ENCODE assay signal across 20 cellular contexts in the genomic region with DNA sequence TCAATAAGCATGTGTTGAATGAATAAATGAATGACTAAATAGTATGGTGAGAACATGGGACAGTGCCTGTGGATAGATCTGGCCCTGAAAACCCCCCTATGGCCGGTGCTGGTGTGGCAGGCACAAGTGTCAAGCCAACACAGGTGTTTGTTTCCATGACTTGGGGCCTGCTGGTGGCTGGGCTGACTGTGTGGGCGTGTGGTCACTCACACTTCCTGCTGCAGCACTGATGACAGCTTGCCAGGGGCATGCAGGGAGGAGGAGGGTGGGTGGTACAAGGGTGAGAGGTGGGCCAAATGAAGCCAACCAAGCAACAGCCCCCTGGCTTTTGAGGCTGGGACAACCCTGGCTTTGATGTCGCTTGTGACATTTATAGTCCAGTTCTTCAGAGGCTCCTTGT. TPM values are rescaled to one million over a fixed set of nuclear protein-coding genes. Genes with fewer than 3 reads are reported as not detected.
DNase-seq lines count a peak whose midpoint lies in the region; ATAC-seq and TF ChIP-seq lines count a peak whose summit lies in the region.
"Had no signal": no experiment of that assay in that cellular context is flagged by ENCODE, and none has a peak within 500 bp of the region (broad histone marks: within the 10 kb centered on the region; RNA-seq: fewer than 3 reads in every experiment).

No MANE protein-coding gene starts in this region.

- H3K4me3 ChIP-seq in GM23338: no peak overlapping the region
- no peak overlapping the region for H3K4me3 ChIP-seq in osteoblast (ENCODE audit: insufficient read depth, low read length)
- no peak overlapping the region for H3K4me3 ChIP-seq in mammary epithelial cell (replicated peaks in 1 of 3; ENCODE audit: insufficient read depth in 1 of 3, low read depth in 2 of 3, low read length in 3 of 3)
- H3K4me3 ChIP-seq: HAP-1, suprapubic skin had no signal

- no peak overlapping the region for H3K27ac Mint-ChIP-seq in GM23338
- H3K27ac Mint-ChIP-seq in activated CD4-positive, alpha-beta memory T cell treated with anti-CD3 and anti-CD28 coated beads, Interleukin-2, amount 10 ng/mL, durations not matched to agents 7 days and 5 days: no peak overlapping the region
- H3K27ac Mint-ChIP-seq: activated B cell treated with CpG ODN at 0.5 μM for 24 hours; activated naive CD4-positive, alpha-beta T cell treated with anti-CD3 and anti-CD28 coated beads, Interleukin-2, amount 50 U/mL, for 72 hours had no signal

- H4K20me1 ChIP-seq in GM23338 (replicated peaks; ENCODE audit: insufficient read depth) (no peaks in the 10 kb centered on the region), osteoblast (ENCODE audit: insufficient read depth, low read length) (no peaks in the 10 kb centered on the region), mammary epithelial cell (ENCODE audit: insufficient read depth, low read length) (no peaks in the 10 kb centered on the region)

- no peaks in the 10 kb centered on the region for H3K9me2 ChIP-seq in GM23338 (ENCODE audit: insufficient read depth)

- no peaks in the 10 kb centered on the region for H3K36me3 ChIP-seq in GM23338 (ENCODE audit: insufficient read depth)
- H3K36me3 ChIP-seq in osteoblast (ENCODE audit: insufficient read depth, low read length): no peaks in the 10 kb centered on the region
- H3K36me3 ChIP-seq in mammary epithelial cell (ENCODE audit: insufficient read depth, low read length): no peaks in the 10 kb centered on the region
- H3K36me3 ChIP-seq: HAP-1, suprapubic skin had no signal

- CTCF ChIA-PET in activated CD4-positive, alpha-beta memory T cell treated with anti-CD3 and anti-CD28 coated beads, Interleukin-2, amount 10 ng/mL, durations not matched to agents 7 days and 5 days (lab: Charles Lee): interaction anchor here (1.5 to 5.0 kb wide), 3 partner anchors 21 to 123 kb away, joined by 7 to 46 read pairs (median 8); no protein-coding TSS in a partner anchor
- CTCF ChIA-PET in mammary epithelial cell (lab: Charles Lee; ENCODE audit: low non-redundant PET): no interaction called here

- H3K4me1 ChIP-seq in GM23338 (ENCODE audit: insufficient read depth) (no peaks in the 10 kb centered on the region), osteoblast (ENCODE audit: insufficient read depth, low read length) (peaks cover 4% of the 10 kb centered on the region), mammary epithelial cell (ENCODE audit: insufficient read depth, low read length) (no peaks in the 10 kb centered on the region)
- H3K4me1 ChIP-seq: HAP-1, suprapubic skin had no signal

- no peaks in the 10 kb centered on the region for H3K9me3 Mint-ChIP-seq in GM23338
- H3K9me3 Mint-ChIP-seq in activated CD4-positive, alpha-beta memory T cell treated with anti-CD3 and anti-CD28 coated beads, Interleukin-2, amount 10 ng/mL, durations not matched to agents 7 days and 5 days: no peaks in the 10 kb centered on the region
- H3K9me3 Mint-ChIP-seq: activated B cell treated with CpG ODN at 0.5 μM for 24 hours; activated naive CD4-positive, alpha-beta T cell treated with anti-CD3 and anti-CD28 coated beads, Interleukin-2, amount 50 U/mL, for 72 hours; naive thymus-derived CD4-positive, alpha-beta T cell had no signal

- in situ Hi-C loops in mammary epithelial cell (cut with MboI; ENCODE audit: low sequenced_read_pairs in 2 of 2): loop anchor here (5.0 to 25.0 kb wide), 3 partner anchors 122 to 570 kb away; a partner anchor contains a TSS

- POLR2A ChIA-PET in activated CD4-positive, alpha-beta memory T cell treated with anti-CD3 and anti-CD28 coated beads, Interleukin-2, amount 10 ng/mL, durations not matched to agents 7 days and 5 days (lab: Charles Lee): no interaction called here

- peak; percentile 18; the same call in 1 of the 3 replicates for ATAC-seq in GM23338
- peak; percentile 73 for ATAC-seq in HG03442 (IDR thresholded peaks at IDR 0.05; ENCODE audit: unreplicated experiment)
- no peak for ATAC-seq in GM21786 (IDR thresholded peaks at IDR 0.05; ENCODE audit: unreplicated experiment)
- ATAC-seq: left ventricle myocardium superior; naive thymus-derived CD4-positive, alpha-beta T cell had no signal

- H3K9ac ChIP-seq in mammary epithelial cell (ENCODE audit: insufficient read depth, low read length): no peak overlapping the region

- dilution Hi-C loops in mammary epithelial cell (cut with HindIII; ENCODE audit: low sequenced_read_pairs): no loop called here

- WGBS in mammary epithelial cell (ENCODE audit: low coverage, missing lambda C conversion rate): 0% methylated on average over 2 of the region's 3 CpGs

- intact Hi-C loops in mammary epithelial cell (cut with micrococcal nuclease): loop anchor here (5.0 to 10.0 kb wide), 2 partner anchors 442 to 720 kb away; no protein-coding TSS in a partner anchor

- H3K27me3 ChIP-seq in GM23338 (ENCODE audit: insufficient read depth) (no peaks in the 10 kb centered on the region), osteoblast (ENCODE audit: insufficient read depth, low read length) (peaks cover 9% of the 10 kb centered on the region), mammary epithelial cell (ENCODE audit: insufficient read depth, low read length) (no peaks in the 10 kb centered on the region)

- no peaks in the 10 kb centered on the region; the same call in 2 of the 3 replicates for H3K36me3 Mint-ChIP-seq in GM23338 (ENCODE audit: low read depth)
- H3K36me3 Mint-ChIP-seq in activated CD4-positive, alpha-beta memory T cell treated with anti-CD3 and anti-CD28 coated beads, Interleukin-2, amount 10 ng/mL, durations not matched to agents 7 days and 5 days (ENCODE audit: low read depth): no peaks in the 10 kb centered on the region
- H3K36me3 Mint-ChIP-seq: activated naive CD4-positive, alpha-beta T cell treated with anti-CD3 and anti-CD28 coated beads, Interleukin-2, amount 50 U/mL, for 72 hours; naive thymus-derived CD4-positive, alpha-beta T cell had no signal

- peaks cover 8% of the 10 kb centered on the region for H3K4me1 Mint-ChIP-seq in GM23338
- no peaks in the 10 kb centered on the region for H3K4me1 Mint-ChIP-seq in activated CD4-positive, alpha-beta memory T cell treated with anti-CD3 and anti-CD28 coated beads, Interleukin-2, amount 10 ng/mL, durations not matched to agents 7 days and 5 days
- H3K4me1 Mint-ChIP-seq: activated B cell treated with CpG ODN at 0.5 μM for 24 hours; naive thymus-derived CD4-positive, alpha-beta T cell had no signal

- no peak overlapping the region for H3K27ac ChIP-seq in GM23338 (ENCODE audit: low read depth)
- no peak overlapping the region for H3K27ac ChIP-seq in osteoblast (ENCODE audit: low read depth, low read length)
- H3K27ac ChIP-seq in mammary epithelial cell (ENCODE audit: insufficient read depth, low read depth, low read length): no peak overlapping the region
- H3K27ac ChIP-seq: 22Rv1, C4-2B, RWPE1, suprapubic skin had no signal

- H3F3A ChIP-seq in GM23338 (replicated peaks; ENCODE audit: low read depth): no peaks in the 10 kb centered on the region

- peak; percentile 24 for DNase-seq in DMS53 (lab: John Stamatoyannopoulos, UW)
- no peak for DNase-seq in DMS53 treated with DMSO at 0.1 percent for 48 hours (lab: John Stamatoyannopoulos, UW; ENCODE audit: unreplicated experiment)
- DNase-seq in GM23338 (ENCODE audit: low spot score): peak; percentile 11
- DNase-seq in osteoblast (ENCODE audit: insufficient read length, low spot score, missing footprints): peak; percentile 60
- DNase-seq in activated CD4-positive, alpha-beta memory T cell treated with anti-CD3 and anti-CD28 coated beads, Interleukin-2, amount 10 ng/mL, durations not matched to agents 7 days and 5 days: no peak
- DNase-seq in mammary epithelial cell: no peak
- DNase-seq: activated B cell treated with CpG ODN at 0.5 μM for 24 hours; left ventricle myocardium superior; naive thymus-derived CD4-positive, alpha-beta T cell; NCI-H748 treated with DMSO at 0.1 percent for 48 hours; T-helper 1 cell had no signal

- H3K79me2 ChIP-seq in GM23338 (replicated peaks; ENCODE audit: insufficient read depth) (no peaks in the 10 kb centered on the region), osteoblast (ENCODE audit: insufficient read depth, low read length) (no peaks in the 10 kb centered on the region), mammary epithelial cell (ENCODE audit: insufficient read depth, low read length) (no peaks in the 10 kb centered on the region)

- H2AFZ ChIP-seq in GM23338: no peak overlapping the region
- no peak overlapping the region for H2AFZ ChIP-seq in osteoblast (ENCODE audit: low read length)
- H2AFZ ChIP-seq in mammary epithelial cell (ENCODE audit: low read depth, low read length): no peak overlapping the region

- no peak overlapping the region for H3K4me3 Mint-ChIP-seq in GM23338
- H3K4me3 Mint-ChIP-seq in activated CD4-positive, alpha-beta memory T cell treated with anti-CD3 and anti-CD28 coated beads, Interleukin-2, amount 10 ng/mL, durations not matched to agents 7 days and 5 days: no peak overlapping the region
- H3K4me3 Mint-ChIP-seq: activated B cell treated with CpG ODN at 0.5 μM for 24 hours; naive thymus-derived CD4-positive, alpha-beta T cell had no signal

- H3K27me3 Mint-ChIP-seq in GM23338 (ENCODE audit: insufficient read depth, low read depth, poor library complexity): peaks cover 10% of the 10 kb centered on the region
- peaks cover 2% of the 10 kb centered on the region for H3K27me3 Mint-ChIP-seq in activated CD4-positive, alpha-beta memory T cell treated with anti-CD3 and anti-CD28 coated beads, Interleukin-2, amount 10 ng/mL, durations not matched to agents 7 days and 5 days

- H3K4me2 ChIP-seq in GM23338 (no peak overlapping the region), osteoblast (ENCODE audit: insufficient read depth, low read length) (no peak overlapping the region), mammary epithelial cell (ENCODE audit: insufficient read depth, low read depth, low read length) (no peak overlapping the region)

- no TSS peak for BruUV-seq in mammary epithelial cell (replicated peaks; lab: Mats Ljungman, UMichigan)

- no peak for TF ChIP-seq CTCF in GM23338 (conservative IDR thresholded peaks at IDR 0.05; ENCODE audit: low read depth in 2 of 2)
- no peak for TF ChIP-seq CTCF in osteoblast (IDR thresholded peaks at IDR 0.05; ENCODE audit: extremely low read depth, low read depth, low read length)
- no peak for TF ChIP-seq CTCF in mammary epithelial cell (conservative IDR thresholded peaks at IDR 0.05 in 1 of 2, IDR thresholded peaks at IDR 0.05 in 1 of 2; ENCODE audit: extremely low read depth in 1 of 2, insufficient read depth in 1 of 2, low read depth in 1 of 2, low read length in 2 of 2)

- H3K9me3 ChIP-seq in osteoblast (ENCODE audit: low read depth, low read length) (no peaks in the 10 kb centered on the region), mammary epithelial cell (replicated peaks; ENCODE audit: insufficient read depth, low read length) (no peaks in the 10 kb centered on the region)
- H3K9me3 ChIP-seq: HAP-1, suprapubic skin had no signal

RNA-seq across cellular contexts. Expression of a gene that starts 30.3 kb away (rescaled TPM):
- total RNA-seq in GM23338 (2014; rRNA removed; shearing (Covaris generic)): 2.4 and 3.4 TPM in 2 replicates
- 1.5 and 2.0 TPM in 2 replicates for polyA plus RNA-seq in GM23338 (2016; fragmentation: Nextera tagmentation; extraction: Ambion mirVana)
- not detected in 2 replicates for total RNA-seq in osteoblast
- total RNA-seq in activated CD4-positive, alpha-beta memory T cell treated with anti-CD3 and anti-CD28 coated beads, Interleukin-2, amount 10 ng/mL, durations not matched to agents 7 days and 5 days: not detected
- total RNA-seq in mammary epithelial cell: under 1 TPM in 1 of 2 donors, not detected in 1; 0.17 TPM
- not detected for polyA plus RNA-seq in mammary epithelial cell
- not detected for polyA minus RNA-seq in mammary epithelial cell
- total RNA-seq: activated B cell treated with CpG ODN at 0.5 μM for 24 hours; activated naive CD4-positive, alpha-beta T cell treated with anti-CD3 and anti-CD28 coated beads, Interleukin-2, amount 50 U/mL, for 72 hours; bronchial epithelial cell had no signal
- polyA plus RNA-seq: naive thymus-derived CD4-positive, alpha-beta T cell had no signal

RNA-seq across cellular contexts. Expression of a gene that starts 37.3 kb away (rescaled TPM):
- 1.3 and 5.4 TPM in 2 replicates for total RNA-seq in GM23338 (2014; rRNA removed; shearing (Covaris generic))
- 1.8 and 2.7 TPM in 2 replicates for polyA plus RNA-seq in GM23338 (2016; fragmentation: Nextera tagmentation; extraction: Ambion mirVana)
- not detected in 2 replicates for total RNA-seq in osteoblast
- not detected for total RNA-seq in activated CD4-positive, alpha-beta memory T cell treated with anti-CD3 and anti-CD28 coated beads, Interleukin-2, amount 10 ng/mL, durations not matched to agents 7 days and 5 days
- total RNA-seq in mammary epithelial cell: not detected
- not detected for polyA plus RNA-seq in mammary epithelial cell
- polyA minus RNA-seq in mammary epithelial cell: not detected
- total RNA-seq: activated B cell treated with CpG ODN at 0.5 μM for 24 hours; activated naive CD4-positive, alpha-beta T cell treated with anti-CD3 and anti-CD28 coated beads, Interleukin-2, amount 50 U/mL, for 72 hours; bronchial epithelial cell; naive thymus-derived CD4-positive, alpha-beta T cell; suprapubic skin had no signal
- polyA plus RNA-seq: naive thymus-derived CD4-positive, alpha-beta T cell had no signal

RNA-seq across cellular contexts. Expression of a gene that starts 40.1 kb away (rescaled TPM):
- total RNA-seq in GM23338 (2014; rRNA removed; shearing (Covaris generic)): 0.52 and 0.78 TPM in 2 replicates
- polyA plus RNA-seq in GM23338 (2016; fragmentation: Nextera tagmentation; extraction: Ambion mirVana) (0.40 and 2.4 TPM in 2 replicates), mammary epithelial cell (not detected)
- total RNA-seq in osteoblast (not detected in 2 replicates), mammary epithelial cell (not detected)
- total RNA-seq in activated CD4-positive, alpha-beta memory T cell treated with anti-CD3 and anti-CD28 coated beads, Interleukin-2, amount 10 ng/mL, durations not matched to agents 7 days and 5 days: not detected
- not detected for polyA minus RNA-seq in mammary epithelial cell
- total RNA-seq: activated B cell treated with CpG ODN at 0.5 μM for 24 hours; activated naive CD4-positive, alpha-beta T cell treated with anti-CD3 and anti-CD28 coated beads, Interleukin-2, amount 50 U/mL, for 72 hours; bronchial epithelial cell; left ventricle myocardium superior; naive thymus-derived CD4-positive, alpha-beta T cell; suprapubic skin had no signal
- polyA plus RNA-seq: naive thymus-derived CD4-positive, alpha-beta T cell had no signal

Comparison
In these comparisons a context has a peak if more than half of its experiments do, and no peak if none do; other contexts are left out.
1. DNase-seq: peak in DMS53 (single experiment), GM23338 (single experiment) and osteoblast (single experiment); none in DMS53 treated with DMSO at 0.1 percent for 48 hours (single experiment), activated CD4-positive, alpha-beta memory T cell treated with anti-CD3 and anti-CD28 coated beads, Interleukin-2, amount 10 ng/mL, durations not matched to agents 7 days and 5 days (single experiment) and mammary epithelial cell (single experiment).